15 cellular contexts compared by ENCODE assay signal in the genomic region with DNA sequence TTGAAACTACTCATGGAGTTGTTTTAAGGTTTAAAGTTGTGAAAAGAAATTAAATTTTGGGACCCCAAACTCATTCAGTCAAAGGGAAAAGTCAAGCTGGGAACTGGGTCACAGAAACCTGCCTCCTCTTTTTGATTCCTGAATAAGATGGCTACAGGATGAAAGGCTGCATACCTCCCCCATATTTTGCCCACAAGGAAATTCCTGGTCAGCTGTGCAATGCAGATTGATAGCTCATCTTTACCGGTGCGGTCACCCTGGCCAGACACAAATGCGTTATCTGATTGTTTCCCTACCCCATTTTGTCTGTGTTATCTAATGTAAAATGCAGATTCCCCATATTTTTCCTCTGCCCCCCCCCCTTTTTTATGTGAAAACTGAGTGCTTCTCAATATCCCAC. TPM values are rescaled to one million over a fixed set of nuclear protein-coding genes. Genes with fewer than 3 reads are reported as not detected.
DNase-seq lines count a peak whose midpoint lies in the region; ATAC-seq and TF ChIP-seq lines count a peak whose summit lies in the region.
"Had no signal": no experiment of that assay in that cellular context is flagged by ENCODE, and none has a peak within 500 bp of the region (broad histone marks: within the 10 kb centered on the region; RNA-seq: fewer than 3 reads in every experiment).

No MANE protein-coding gene starts in this region.

- ATAC-seq in activated CD4-positive, alpha-beta T cell treated with anti-CD3 and anti-CD28 coated beads for 36 hours, result no peak
- no peak for ATAC-seq in T-cell (replicated peaks in 1 of 4)
- no peak for ATAC-seq in stimulated activated naive CD8-positive, alpha-beta T cell treated with anti-CD3 and anti-CD28 coated beads, Interleukin-15, amount 100 ng/mL, for 72 hours
- ATAC-seq in GM19452 (IDR thresholded peaks at IDR 0.05; ENCODE audit: unreplicated experiment), result no peak
- no peak for ATAC-seq in heart right ventricle

- peaks cover 0 to 21% (median 0%) of the 10 kb centered on the region in 9 donors for H3K36me3 ChIP-seq in heart right ventricle
- H3K36me3 ChIP-seq: breast epithelium, SJSA1 had no signal

- intact Hi-C loops in activated CD4-positive, alpha-beta T cell treated with anti-CD3 and anti-CD28 coated beads for 36 hours (cut with DNase I, micrococcal nuclease), result no loop called here
- intact Hi-C loops in heart right ventricle (cut with DNase I), result no loop called here

- no peaks in the 10 kb centered on the region for H3K9me3 Mint-ChIP-seq in activated CD4-positive, alpha-beta T cell treated with anti-CD3 and anti-CD28 coated beads for 36 hours (ENCODE audit: low read depth)
- no peaks in the 10 kb centered on the region for H3K9me3 Mint-ChIP-seq in T-cell
- no peaks in the 10 kb centered on the region for H3K9me3 Mint-ChIP-seq in stimulated activated naive CD8-positive, alpha-beta T cell treated with anti-CD3 and anti-CD28 coated beads, Interleukin-15, amount 100 ng/mL, for 72 hours

- no peak for DNase-seq in activated CD4-positive, alpha-beta T cell treated with anti-CD3 and anti-CD28 coated beads for 36 hours
- DNase-seq in activated CD4-positive, alpha-beta T cell treated with anti-CD3 and anti-CD28 coated beads for 1 hour, result no peak
- DNase-seq in T-cell (no peak), glomerular visceral epithelial cell (ENCODE audit: extremely low spot score) (peak; percentile 84), NCI-H187 (lab: John Stamatoyannopoulos, UW) (no peak), heart right ventricle (no peak)
- no peak for DNase-seq in stimulated activated naive CD8-positive, alpha-beta T cell treated with anti-CD3 and anti-CD28 coated beads, Interleukin-15, amount 100 ng/mL, for 72 hours
- DNase-seq: DMS79 treated with DMSO at 0.1 percent for 48 hours, NCI-H69 had no signal

- POLR2A ChIA-PET in activated CD4-positive, alpha-beta T cell treated with anti-CD3 and anti-CD28 coated beads for 36 hours (lab: Charles Lee), result interaction anchor here (0.7 kb wide), 1 partner anchor 85 kb away, joined by 3 read pairs; no protein-coding TSS in a partner anchor
- POLR2A ChIA-PET in T-cell (lab: Charles Lee), result interaction anchor here in 1 of 2 donors (0.7 kb wide), 1 partner anchor 12 kb away, joined by 3 read pairs; no protein-coding TSS in a partner anchor

- H3K27me3 Mint-ChIP-seq in activated CD4-positive, alpha-beta T cell treated with anti-CD3 and anti-CD28 coated beads for 36 hours, result no peaks in the 10 kb centered on the region
- no peaks in the 10 kb centered on the region for H3K27me3 Mint-ChIP-seq in T-cell
- H3K27me3 Mint-ChIP-seq in stimulated activated naive CD8-positive, alpha-beta T cell treated with anti-CD3 and anti-CD28 coated beads, Interleukin-15, amount 100 ng/mL, for 72 hours, result no peaks in the 10 kb centered on the region

- peak overlapping the region in 2 of 10 donors; percentile 11 to 48 for H3K4me3 ChIP-seq in heart right ventricle
- H3K4me3 ChIP-seq: A549, SJSA1 had no signal

- H3K27ac ChIP-seq in heart right ventricle, result peak overlapping the region in 3 of 10 donors; percentile 15 to 92 (median 37)
- H3K27ac ChIP-seq: breast epithelium, SJSA1 had no signal

- peaks cover 0 to 36% (median 0%) of the 10 kb centered on the region in 9 donors for H3K4me1 ChIP-seq in heart right ventricle
- H3K4me1 ChIP-seq: breast epithelium, SJSA1 had no signal

- no peaks in the 10 kb centered on the region for H3K9me3 ChIP-seq in heart right ventricle
- H3K9me3 ChIP-seq: A549, breast epithelium, SJSA1 had no signal

- peak overlapping the region; percentile 6 for H3K27ac Mint-ChIP-seq in activated CD4-positive, alpha-beta T cell treated with anti-CD3 and anti-CD28 coated beads for 36 hours
- H3K27ac Mint-ChIP-seq in T-cell, result no peak overlapping the region
- H3K27ac Mint-ChIP-seq in stimulated activated naive CD8-positive, alpha-beta T cell treated with anti-CD3 and anti-CD28 coated beads, Interleukin-15, amount 100 ng/mL, for 72 hours, result peak overlapping the region in 1 of 2 donors; percentile 83

- TF ChIP-seq CTCF in heart right ventricle (IDR thresholded peaks at IDR 0.05), result no peak

- H3K4me3 Mint-ChIP-seq in activated CD4-positive, alpha-beta T cell treated with anti-CD3 and anti-CD28 coated beads for 36 hours, result peak overlapping the region; percentile 65
- peak overlapping the region in 2 of 3 donors; percentile 24 to 25 for H3K4me3 Mint-ChIP-seq in T-cell
- H3K4me3 Mint-ChIP-seq in stimulated activated naive CD8-positive, alpha-beta T cell treated with anti-CD3 and anti-CD28 coated beads, Interleukin-15, amount 100 ng/mL, for 72 hours, result peak overlapping the region; percentile 84 to 94

- CTCF ChIA-PET in activated CD4-positive, alpha-beta T cell treated with anti-CD3 and anti-CD28 coated beads for 36 hours (lab: Charles Lee), result interaction anchor here (3.9 kb wide), 1 partner anchor 25 kb away, joined by 18 read pairs; no protein-coding TSS in a partner anchor
- CTCF ChIA-PET in T-cell (lab: Charles Lee), result interaction anchor here (0.7 to 1.0 kb wide), 3 partner anchors 35 to 611 kb away, joined by 3 to 9 read pairs (median 4); partner anchors contain the start of gene MED7 (in 1 of the 2)

- peaks cover 39% of the 10 kb centered on the region for H3K4me1 Mint-ChIP-seq in activated CD4-positive, alpha-beta T cell treated with anti-CD3 and anti-CD28 coated beads for 36 hours
- H3K4me1 Mint-ChIP-seq in T-cell, result peaks cover 34 to 50% (median 42%) of the 10 kb centered on the region in 3 donors
- peaks cover 72% of the 10 kb centered on the region for H3K4me1 Mint-ChIP-seq in stimulated activated naive CD8-positive, alpha-beta T cell treated with anti-CD3 and anti-CD28 coated beads, Interleukin-15, amount 100 ng/mL, for 72 hours

- peaks cover 12% of the 10 kb centered on the region for H3K36me3 Mint-ChIP-seq in activated CD4-positive, alpha-beta T cell treated with anti-CD3 and anti-CD28 coated beads for 36 hours (ENCODE audit: low read depth)
- H3K36me3 Mint-ChIP-seq in T-cell, result peaks cover 9% of the 10 kb centered on the region

- WGBS in heart right ventricle, 2 donors, result 39 to 74% methylated on average over 3 of the region's 3 CpGs

- no peaks in the 10 kb centered on the region for H3K27me3 ChIP-seq in heart right ventricle
- H3K27me3 ChIP-seq: breast epithelium had no signal

RNA-seq across cellular contexts. Expression of gene HAVCR2, which starts 1.3 kb away (rescaled TPM):
- total RNA-seq in activated CD4-positive, alpha-beta T cell treated with anti-CD3 and anti-CD28 coated beads for 36 hours, result 10 to 100 TPM; 12.6 to 15.9 TPM
- 1 to 10 TPM; 2.2 to 4.6 (median 3.2) TPM for total RNA-seq in T-cell
- total RNA-seq in heart right ventricle, result 10 to 100 TPM in 1 of 10 donors, 1 to 10 TPM in 7, under 1 TPM in 2; 0.76 to 14.9 (median 1.9) TPM
- polyA plus RNA-seq in heart right ventricle, result 1 to 10 TPM; 1.4 to 1.6 TPM

RNA-seq across cellular contexts. Expression of gene MED7, which starts 35.2 kb away (rescaled TPM):
- 10 to 100 TPM in 1 of 2 experiments, 1 to 10 TPM in 1; 10.0 to 16.9 TPM for total RNA-seq in activated CD4-positive, alpha-beta T cell treated with anti-CD3 and anti-CD28 coated beads for 36 hours
- total RNA-seq in T-cell (10 to 100 TPM in 3 of 5 donors, 1 to 10 TPM in 2; 5.7 to 14.9 (median 13.1) TPM), heart right ventricle (10 to 100 TPM in 2 of 10 donors, 1 to 10 TPM in 8; 7.3 to 11.5 (median 9.3) TPM)
- 1 to 10 TPM; 8.5 to 9.7 TPM for polyA plus RNA-seq in heart right ventricle

RNA-seq across cellular contexts. Expression of gene HAVCR1, which starts 48.6 kb away (rescaled TPM):
- under 1 TPM in 1 of 2 experiments, not detected in 1; 0.65 TPM for total RNA-seq in activated CD4-positive, alpha-beta T cell treated with anti-CD3 and anti-CD28 coated beads for 36 hours
- total RNA-seq in T-cell (1 to 10 TPM; 3.3 to 5.8 (median 5.4) TPM), heart right ventricle (under 1 TPM in 3 of 10 donors, not detected in 7; 0.15 to 0.36 (median 0.19) TPM)
- not detected for polyA plus RNA-seq in heart right ventricle
- total RNA-seq: SJSA1 had no signal

RNA-seq across cellular contexts. Expression of gene GARIN3, which starts 58.6 kb away (rescaled TPM):
- total RNA-seq in activated CD4-positive, alpha-beta T cell treated with anti-CD3 and anti-CD28 coated beads for 36 hours, result under 1 TPM; 0.79 to 0.82 TPM
- total RNA-seq in T-cell (not detected), heart right ventricle (not detected)
- not detected for polyA plus RNA-seq in heart right ventricle
- total RNA-seq: breast epithelium, mucosa of gallbladder, SJSA1, skeletal muscle tissue had no signal
- polyA plus RNA-seq: A549 had no signal

Comparison
In these comparisons a context has a peak if more than half of its experiments do, and no peak if none do; other contexts are left out.
1. H3K4me3 Mint-ChIP-seq: peak in every context shown above with its lines; median percentile 89 in stimulated activated naive CD8-positive, alpha-beta T cell treated with anti-CD3 and anti-CD28 coated beads, Interleukin-15, amount 100 ng/mL, for 72 hours; 65 in activated CD4-positive, alpha-beta T cell treated with anti-CD3 and anti-CD28 coated beads for 36 hours; 24 in T-cell.